Comparison of ENCODE assay signal across 16 cellular contexts in the genomic region with DNA sequence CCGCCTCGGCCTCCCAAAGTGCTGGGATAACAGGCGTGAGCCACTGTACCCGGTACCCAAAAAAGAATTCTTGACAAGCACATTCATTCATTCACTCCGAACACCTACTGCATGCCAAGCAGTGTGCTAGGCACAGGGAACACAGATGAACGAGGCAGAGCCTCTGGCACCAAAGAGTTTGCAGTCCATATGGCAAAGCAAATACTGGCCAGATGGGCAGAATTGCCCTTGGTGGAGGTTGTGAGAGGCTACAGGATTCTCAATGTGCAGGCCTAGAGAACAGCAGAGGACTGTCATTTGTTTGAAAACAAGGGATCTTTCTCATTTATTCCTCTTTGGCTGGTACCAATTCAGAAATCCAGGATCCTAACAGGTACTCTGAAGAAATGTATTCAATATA. TPM values are rescaled to one million over a fixed set of nuclear protein-coding genes. Genes with fewer than 3 reads are reported as not detected.
"Had no signal": no experiment of that assay in that cellular context is flagged by ENCODE, and none has a peak within 500 bp of the region (broad histone marks: within the 10 kb centered on the region; RNA-seq: fewer than 3 reads in every experiment).

No MANE protein-coding gene starts in this region.

- H3K9me3 Mint-ChIP-seq: endodermal cell; naive thymus-derived CD4-positive, alpha-beta T cell; stimulated activated naive B cell treated with anti-CD40 and anti-IgM and Interleukin-4, amounts not matched to agents 10 μg/mL and 1 μg/mL and 100 μg/mL, for 72 hours; stimulated activated naive CD8-positive, alpha-beta T cell treated with anti-CD3 and anti-CD28 coated beads, Interleukin-15, amount 100 ng/mL, for 72 hours had no signal

- H3K4me3 Mint-ChIP-seq: endodermal cell; naive thymus-derived CD4-positive, alpha-beta T cell; stimulated activated naive B cell treated with anti-CD40 and anti-IgM and Interleukin-4, amounts not matched to agents 10 μg/mL and 1 μg/mL and 100 μg/mL, for 72 hours; stimulated activated naive CD8-positive, alpha-beta T cell treated with anti-CD3 and anti-CD28 coated beads, Interleukin-15, amount 100 ng/mL, for 72 hours had no signal

- H3K36me3 Mint-ChIP-seq: naive thymus-derived CD4-positive, alpha-beta T cell had no signal

- H3K4me1 Mint-ChIP-seq: endodermal cell had no signal

- H3K27ac Mint-ChIP-seq: endodermal cell; naive thymus-derived CD4-positive, alpha-beta T cell; stimulated activated naive B cell treated with anti-CD40 and anti-IgM and Interleukin-4, amounts not matched to agents 10 μg/mL and 1 μg/mL and 100 μg/mL, for 72 hours; stimulated activated naive CD8-positive, alpha-beta T cell treated with anti-CD3 and anti-CD28 coated beads, Interleukin-15, amount 100 ng/mL, for 72 hours had no signal

- DNase-seq: effector CD4-positive, alpha-beta T cell; endodermal cell; erythroblast; foreskin melanocyte; head of caudate nucleus; left colon; mesendoderm; naive thymus-derived CD4-positive, alpha-beta T cell; sigmoid colon; stimulated activated CD4-positive, alpha-beta T cell treated with anti-CD3 and anti-CD28 coated beads, Interleukin-2, amount 100 ng/mL, for 24 hours; stimulated activated CD4-positive, alpha-beta T cell treated with anti-CD3 and anti-CD28 coated beads, Interleukin-4, amount 100 ng/mL, for 4 hours; stimulated activated naive B cell treated with anti-CD40 and anti-IgM and Interleukin-4, amounts not matched to agents 10 μg/mL and 1 μg/mL and 100 μg/mL, for 72 hours; stimulated activated naive CD8-positive, alpha-beta T cell treated with anti-CD3 and anti-CD28 coated beads, Interleukin-15, amount 100 ng/mL, for 72 hours; testis; upper lobe of right lung had no signal

- H3K27me3 Mint-ChIP-seq: naive thymus-derived CD4-positive, alpha-beta T cell; stimulated activated naive B cell treated with anti-CD40 and anti-IgM and Interleukin-4, amounts not matched to agents 10 μg/mL and 1 μg/mL and 100 μg/mL, for 72 hours; stimulated activated naive CD8-positive, alpha-beta T cell treated with anti-CD3 and anti-CD28 coated beads, Interleukin-15, amount 100 ng/mL, for 72 hours had no signal

- ATAC-seq: left colon; naive thymus-derived CD4-positive, alpha-beta T cell; stimulated activated naive B cell treated with anti-CD40 and anti-IgM and Interleukin-4, amounts not matched to agents 10 μg/mL and 1 μg/mL and 100 μg/mL, for 72 hours; stimulated activated naive CD8-positive, alpha-beta T cell treated with anti-CD3 and anti-CD28 coated beads, Interleukin-15, amount 100 ng/mL, for 72 hours; upper lobe of right lung had no signal

RNA-seq across cellular contexts. Expression of a gene that starts 45.3 kb away (rescaled TPM):
- total RNA-seq: right atrium auricular region had no signal
